In genomic region chr19:12953456-12954149, GRCh38 we compare ENCODE assay signal across 9 cellular contexts. TPM values are rescaled to one million over a fixed set of nuclear protein-coding genes. Genes with fewer than 3 reads are reported as not detected.
DNase-seq lines count a peak whose midpoint lies in the region; ATAC-seq and TF ChIP-seq lines count a peak whose summit lies in the region.
"Had no signal": no experiment of that assay in that cellular context is flagged by ENCODE, and none has a peak within 500 bp of the region (broad histone marks: within the 10 kb centered on the region; RNA-seq: fewer than 3 reads in every experiment).

No MANE protein-coding gene starts in this region.

- DNase-seq in right atrium auricular region (ENCODE audit: low spot score) (no peak), Right ventricle myocardium inferior (ENCODE audit: missing footprints) (no peak), lower lobe of right lung (no peak), upper lobe of right lung (no peak), hippocampal formation (lab: John Stamatoyannopoulos, UW) (no peak), KBM-7 (no peak)
- DNase-seq: T-helper 1 cell had no signal

- in situ Hi-C loops in KBM-7 (cut with MboI; ENCODE audit: low pct_unique_long_range_greater_than_20kb, low sequenced_read_pairs): no loop called here

- intact Hi-C loops in Right ventricle myocardium inferior (cut with DNase I): no loop called here
- intact Hi-C loops in lower lobe of right lung (cut with DNase I): no loop called here
- intact Hi-C loops in upper lobe of right lung (cut with DNase I): no loop called here

- H3K27ac ChIP-seq in right atrium auricular region (peak overlapping the region; percentile 60 to 61), VCaP (0 out of 2 replicates have a peak overlapping the region, but pooled peaks have one; percentile 91), lower lobe of right lung (peak overlapping the region; percentile 61), upper lobe of right lung (peak overlapping the region; percentile 8)

- H3K4me3 ChIP-seq in right atrium auricular region: no peak overlapping the region
- H3K4me3 ChIP-seq in lower lobe of right lung: no peak overlapping the region
- H3K4me3 ChIP-seq in upper lobe of right lung: no peak overlapping the region

- no peaks in the 10 kb centered on the region for H3K27me3 ChIP-seq in right atrium auricular region
- H3K27me3 ChIP-seq in lower lobe of right lung (ENCODE audit: low read depth): no peaks in the 10 kb centered on the region
- H3K27me3 ChIP-seq in upper lobe of right lung: no peaks in the 10 kb centered on the region

- H3K4me1 ChIP-seq in right atrium auricular region: peaks cover 0 to 43% of the 10 kb centered on the region in 2 donors
- peaks cover 47% of the 10 kb centered on the region for H3K4me1 ChIP-seq in lower lobe of right lung
- H3K4me1 ChIP-seq in upper lobe of right lung: peaks cover 23% of the 10 kb centered on the region

- H3K36me3 ChIP-seq in right atrium auricular region (peaks cover 62% of the 10 kb centered on the region), lower lobe of right lung (peaks cover 66% of the 10 kb centered on the region), upper lobe of right lung (peaks cover 65% of the 10 kb centered on the region)

- ATAC-seq in Right ventricle myocardium inferior (no peak), lower lobe of right lung (no peak), upper lobe of right lung (no peak), GM21423 (IDR thresholded peaks at IDR 0.05; ENCODE audit: unreplicated experiment) (no peak)

- TF ChIP-seq CTCF in right atrium auricular region (IDR thresholded peaks at IDR 0.05) (no peak), VCaP (conservative IDR thresholded peaks at IDR 0.05) (no peak), lower lobe of right lung (IDR thresholded peaks at IDR 0.05) (no peak), upper lobe of right lung (IDR thresholded peaks at IDR 0.05) (no peak)

- no peaks in the 10 kb centered on the region for H3K9me3 ChIP-seq in right atrium auricular region
- no peaks in the 10 kb centered on the region for H3K9me3 ChIP-seq in lower lobe of right lung
- no peaks in the 10 kb centered on the region for H3K9me3 ChIP-seq in upper lobe of right lung

RNA-seq across cellular contexts. Expression of gene GADD45GIP1, which starts 3.4 kb away (rescaled TPM):
- total RNA-seq in right atrium auricular region (10 to 100 TPM; 48.5 to 58.7 TPM), Right ventricle myocardium inferior (33.7 TPM), lower lobe of right lung (14.8 TPM), upper lobe of right lung (16.4 TPM)

RNA-seq across cellular contexts. Expression of gene RAD23A, which starts 7.9 kb away (rescaled TPM):
- 100 to 1,000 TPM; 178 to 185 TPM for total RNA-seq in right atrium auricular region
- total RNA-seq in Right ventricle myocardium inferior: 171 TPM
- 93.3 TPM for total RNA-seq in lower lobe of right lung
- 109 TPM for total RNA-seq in upper lobe of right lung

RNA-seq across cellular contexts. Expression of gene CALR, which starts 15.2 kb away (rescaled TPM):
- total RNA-seq in right atrium auricular region: 100 to 1,000 TPM; 285 to 289 TPM
- 496 TPM for total RNA-seq in Right ventricle myocardium inferior
- total RNA-seq in lower lobe of right lung: 872 TPM
- total RNA-seq in upper lobe of right lung: 991 TPM

RNA-seq across cellular contexts. Expression of gene DAND5, which starts 15.8 kb away (rescaled TPM):
- total RNA-seq in right atrium auricular region (10 to 100 TPM in 1 of 2 donors, 1 to 10 TPM in 1; 2.9 to 10.7 TPM), Right ventricle myocardium inferior (9.9 TPM), lower lobe of right lung (0.32 TPM), upper lobe of right lung (not detected)

RNA-seq across cellular contexts. Expression of gene FARSA, which starts 20.1 kb away (rescaled TPM):
- 10 to 100 TPM; 36.4 TPM for total RNA-seq in right atrium auricular region
- total RNA-seq in Right ventricle myocardium inferior: 37.6 TPM
- 44.4 TPM for total RNA-seq in lower lobe of right lung
- total RNA-seq in upper lobe of right lung: 39.5 TPM

Comparison
In these comparisons a context has a peak if more than half of its experiments do, and no peak if none do; other contexts are left out.
1. H3K27ac ChIP-seq: peak in every context shown above with its lines; median percentile 91 in VCaP; 61 in lower lobe of right lung; 60 in right atrium auricular region; 8 in upper lobe of right lung.